ENCODE assay signal across 1 cellular context in genomic region chr6:26157838-26158580, GRCh38.
TF ChIP-seq lines count a peak whose summit lies in the region.

No MANE protein-coding gene starts in this region.

TF ChIP-seq in HEK293, 187 proteins besides CTCF, POLR2A, EP300 and RAD21 (continued from another document and continues in another):
- TF ChIP-seq OVOL3 (tag by site-specific recombination; IDR thresholded peaks at IDR 0.05) (no peak), ZNF521 (tag by site-specific recombination; IDR thresholded peaks at IDR 0.05) (no peak), SP3 (tag by site-specific recombination; IDR thresholded peaks at IDR 0.05) (peak; percentile 41; the same call in 1 of the 2 replicates), ZNF629 (tag by site-specific recombination; IDR thresholded peaks at IDR 0.05) (peak; percentile 90), RBAK (tag by site-specific recombination; IDR thresholded peaks at IDR 0.05) (no peak), ZNF660 (tag by site-specific recombination; IDR thresholded peaks at IDR 0.05) (peak; percentile 63; the same call in 1 of the 2 replicates), ZNF391 (tag by site-specific recombination; IDR thresholded peaks at IDR 0.05; ENCODE audit: borderline replicate concordance, low read depth) (peak; percentile 60; the same call in 1 of the 2 replicates), ZBTB10 (tag by site-specific recombination; IDR thresholded peaks at IDR 0.05) (no peak), IKZF3 (tag by site-specific recombination; IDR thresholded peaks at IDR 0.05) (peak; percentile 86), ZNF558 (tag by site-specific recombination; IDR thresholded peaks at IDR 0.05) (no peak), KLF10 (tag by site-specific recombination; IDR thresholded peaks at IDR 0.05) (peak; percentile 60), YY1 (tag by site-specific recombination; IDR thresholded peaks at IDR 0.05) (peak; percentile 46; the same call in 1 of the 2 replicates), ZNF701 (tag by site-specific recombination; IDR thresholded peaks at IDR 0.05) (no peak), ZBTB48 (tag by site-specific recombination; IDR thresholded peaks at IDR 0.05) (no peak), ZNF394 (tag by site-specific recombination; IDR thresholded peaks at IDR 0.05; ENCODE audit: borderline replicate concordance) (peak; percentile 62; the same call in 1 of the 2 replicates), REST (tag by site-specific recombination; IDR thresholded peaks at IDR 0.05) (peak; percentile 62), ZNF366 (tag by site-specific recombination; conservative IDR thresholded peaks at IDR 0.05) (peak; percentile 56), GLIS1 (tag by site-specific recombination; IDR thresholded peaks at IDR 0.05) (no peak), AEBP2 (tag by site-specific recombination; IDR thresholded peaks at IDR 0.05; ENCODE audit: borderline replicate concordance) (no peak; the same call in 1 of the 2 replicates), ZNF341 (tag by site-specific recombination; IDR thresholded peaks at IDR 0.05; ENCODE audit: low read depth) (0 out of 2 replicates have a peak, but pooled peaks have one; percentile 4), ZNF19 (tag by site-specific recombination; IDR thresholded peaks at IDR 0.05; ENCODE audit: low read depth) (no peak), BCL6B (tag by site-specific recombination; IDR thresholded peaks at IDR 0.05) (no peak), ZSCAN18 (tag by site-specific recombination; IDR thresholded peaks at IDR 0.05) (no peak), ZNF600 (tag by site-specific recombination; IDR thresholded peaks at IDR 0.05) (peak; percentile 37; the same call in 1 of the 2 replicates), KLF17 (tag by site-specific recombination; IDR thresholded peaks at IDR 0.05) (0 out of 2 replicates have a peak, but pooled peaks have one; percentile 25), WT1 (tag by site-specific recombination; IDR thresholded peaks at IDR 0.05) (peak; percentile 46; the same call in 1 of the 2 replicates), ZNF239 (tag by site-specific recombination; IDR thresholded peaks at IDR 0.05) (0 out of 2 replicates have a peak, but pooled peaks have one; percentile 57), ZNF112 (tag by site-specific recombination; IDR thresholded peaks at IDR 0.05) (no peak), ZNF664 (tag by site-specific recombination; IDR thresholded peaks at IDR 0.05) (no peak), ZNF501 (tag by site-specific recombination; IDR thresholded peaks at IDR 0.05) (peak; percentile 65), ZNF23 (tag by site-specific recombination; IDR thresholded peaks at IDR 0.05; ENCODE audit: borderline replicate concordance) (no peak), ZNF473 (tag by site-specific recombination; IDR thresholded peaks at IDR 0.05) (no peak), TRIM28 (IDR thresholded peaks at IDR 0.05; ENCODE audit: borderline replicate concordance, low read length) (no peak), ZNF560 (tag by site-specific recombination; IDR thresholded peaks at IDR 0.05; ENCODE audit: borderline replicate concordance) (no peak), ZNF645 (tag by site-specific recombination; IDR thresholded peaks at IDR 0.05) (no peak), ZBTB17 (tag by site-specific recombination; IDR thresholded peaks at IDR 0.05) (peak; percentile 88), ZXDB (tag by site-specific recombination; IDR thresholded peaks at IDR 0.05) (peak; percentile 56; the same call in 1 of the 2 replicates), MYNN (tag by site-specific recombination; IDR thresholded peaks at IDR 0.05; ENCODE audit: borderline replicate concordance) (no peak), ZNF169 (tag by site-specific recombination; IDR thresholded peaks at IDR 0.05) (no peak), PRDM6 (tag by site-specific recombination; IDR thresholded peaks at IDR 0.05) (no peak), ZNF555 (tag by site-specific recombination; conservative IDR thresholded peaks at IDR 0.05) (no peak), ZNF292 (tag by site-specific recombination; IDR thresholded peaks at IDR 0.05; ENCODE audit: borderline replicate concordance, low read depth) (no peak), ZNF416 (tag by site-specific recombination; IDR thresholded peaks at IDR 0.05) (no peak), ZEB2 (tag by site-specific recombination; IDR thresholded peaks at IDR 0.05) (peak; percentile 47; the same call in 1 of the 2 replicates), ZNF132 (tag by site-specific recombination; IDR thresholded peaks at IDR 0.05; ENCODE audit: borderline replicate concordance) (no peak), ZBTB26 (tag by site-specific recombination; optimal IDR thresholded peaks at IDR 0.05) (peak; percentile 40), ZNF302 (tag by site-specific recombination; IDR thresholded peaks at IDR 0.05; ENCODE audit: low read depth) (no peak), ZNF114 (tag by site-specific recombination; IDR thresholded peaks at IDR 0.05) (no peak), ZNF423 (tag by site-specific recombination; IDR thresholded peaks at IDR 0.05) (no peak), ZNF404 (tag by site-specific recombination; IDR thresholded peaks at IDR 0.05) (no peak), ZNF362 (tag by site-specific recombination; IDR thresholded peaks at IDR 0.05) (no peak), SP2 (tag by site-specific recombination; IDR thresholded peaks at IDR 0.05) (peak; percentile 68)
